In the genomic region with DNA sequence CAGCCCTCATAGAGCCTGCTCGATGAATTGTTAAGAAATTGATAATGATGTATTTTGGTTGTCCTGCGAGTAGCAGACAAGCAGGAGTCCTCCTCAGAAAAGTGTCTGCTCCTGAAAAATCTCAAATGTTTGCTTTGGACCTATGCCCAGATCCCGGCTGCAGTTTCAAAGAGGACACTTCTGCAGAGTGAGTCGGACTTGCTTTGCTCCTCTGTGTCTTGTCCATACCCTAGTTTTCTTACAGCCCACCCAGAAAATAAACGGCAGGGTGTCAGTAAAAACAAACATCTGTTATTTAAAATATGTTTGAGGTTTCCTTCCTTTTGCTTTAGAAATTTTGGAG, we compare ENCODE assay signal across 9 cellular contexts. TPM values are rescaled to one million over a fixed set of nuclear protein-coding genes. Genes with fewer than 3 reads are reported as not detected.
DNase-seq lines count a peak whose midpoint lies in the region; TF ChIP-seq lines count a peak whose summit lies in the region.
"Had no signal": no experiment of that assay in that cellular context is flagged by ENCODE, and none has a peak within 500 bp of the region (broad histone marks: within the 10 kb centered on the region; RNA-seq: fewer than 3 reads in every experiment).

No MANE protein-coding gene starts in this region.

- peaks cover 4% of the 10 kb centered on the region for H3K36me3 ChIP-seq in CD8-positive, alpha-beta memory T cell (ENCODE audit: insufficient read depth, low read length)
- H3K36me3 ChIP-seq: neutrophil had no signal

- peaks cover 63 to 80% (median 71%) of the 10 kb centered on the region in 3 donors for H3K4me1 Mint-ChIP-seq in CD8-positive, alpha-beta memory T cell
- H3K4me1 Mint-ChIP-seq in IgD-negative memory B cell: peaks cover 11 to 39% (median 32%) of the 10 kb centered on the region in 3 donors
- peaks cover 62% of the 10 kb centered on the region for H3K4me1 Mint-ChIP-seq in nephron progenitor cell

- peaks cover 50% of the 10 kb centered on the region for H3K4me1 ChIP-seq in CD8-positive, alpha-beta memory T cell (ENCODE audit: insufficient read depth, low read length)

- H3K27me3 Mint-ChIP-seq in CD8-positive, alpha-beta memory T cell: no peaks in the 10 kb centered on the region
- H3K27me3 Mint-ChIP-seq in IgD-negative memory B cell (no peaks in the 10 kb centered on the region), nephron progenitor cell (ENCODE audit: low read depth, poor library complexity) (peaks cover 5% of the 10 kb centered on the region)

- CTCF ChIA-PET in CD8-positive, alpha-beta memory T cell (lab: Charles Lee): interaction anchor here (4.0 to 19.1 kb wide), 2 partner anchors 12 to 23 kb away, joined by 14 to 339 read pairs; no protein-coding TSS in a partner anchor

- no peaks in the 10 kb centered on the region for H3K9me3 ChIP-seq in CD8-positive, alpha-beta memory T cell (ENCODE audit: low read length)
- H3K9me3 ChIP-seq: neutrophil had no signal

- peaks cover 0 to 45% (median 0%) of the 10 kb centered on the region in 3 donors for H3K36me3 Mint-ChIP-seq in CD8-positive, alpha-beta memory T cell
- H3K36me3 Mint-ChIP-seq in IgD-negative memory B cell (no peaks in the 10 kb centered on the region), nephron progenitor cell (ENCODE audit: low read depth) (peaks cover 6% of the 10 kb centered on the region)

- no peak for DNase-seq in CD8-positive, alpha-beta memory T cell
- DNase-seq in brain pericyte (ENCODE audit: low read depth, low spot score) (peak; percentile 56), myocyte (ENCODE audit: low read depth) (peak; percentile 67), NCI-H82 treated with DMSO at 0.1 percent for 48 hours (lab: John Stamatoyannopoulos, UW; ENCODE audit: unreplicated experiment) (no peak), nephron progenitor cell (no peak), posterior cingulate gyrus (no peak)
- DNase-seq in activated CD4-positive, CD25-positive, alpha-beta regulatory T cell (lab: John Stamatoyannopoulos, UW): no peak

- peak overlapping the region in 7 of 8 donors; percentile 40 to 99 (median 98) for H3K27ac Mint-ChIP-seq in CD8-positive, alpha-beta memory T cell
- H3K27ac Mint-ChIP-seq in IgD-negative memory B cell: no peak overlapping the region
- H3K27ac Mint-ChIP-seq in nephron progenitor cell: no peak overlapping the region

- H3K27me3 ChIP-seq in CD8-positive, alpha-beta memory T cell (ENCODE audit: insufficient read depth, low read length, poor library complexity, severe bottlenecking): no peaks in the 10 kb centered on the region

- H3K4me3 Mint-ChIP-seq in CD8-positive, alpha-beta memory T cell: peak overlapping the region; percentile 54 to 100 (median 97)
- H3K4me3 Mint-ChIP-seq in IgD-negative memory B cell (peak overlapping the region in 3 of 4 donors; percentile 10 to 88 (median 14)), nephron progenitor cell (no peak overlapping the region)

- H3K27ac ChIP-seq in CD8-positive, alpha-beta memory T cell (ENCODE audit: low read depth, low read length): no peak overlapping the region
- H3K27ac ChIP-seq: neutrophil had no signal

- no peak overlapping the region for H3K4me3 ChIP-seq in CD8-positive, alpha-beta memory T cell (ENCODE audit: low read length)

- H3K9me3 Mint-ChIP-seq in CD8-positive, alpha-beta memory T cell: no peaks in the 10 kb centered on the region
- H3K9me3 Mint-ChIP-seq in IgD-negative memory B cell (no peaks in the 10 kb centered on the region), nephron progenitor cell (no peaks in the 10 kb centered on the region)

- intact Hi-C loops in posterior cingulate gyrus (cut with DNase I): no loop called here

- POLR2A ChIA-PET in CD8-positive, alpha-beta memory T cell (lab: Charles Lee): no interaction called here

- no peak for TF ChIP-seq CTCF in nephron progenitor cell (IDR thresholded peaks at IDR 0.05)

RNA-seq across cellular contexts. Expression of gene S100A10, which starts 2.8 kb away (rescaled TPM):
- total RNA-seq in CD8-positive, alpha-beta memory T cell: 100 to 1,000 TPM; 263 to 279 TPM
- polyA plus RNA-seq in CD8-positive, alpha-beta memory T cell: 1,167 TPM
- 459 TPM for polyA plus RNA-seq in IgD-negative memory B cell
- total RNA-seq in myocyte: 31.6 and 36.0 TPM in 2 replicates
- 328 TPM for polyA plus RNA-seq in myocyte (2012)

RNA-seq across cellular contexts. Expression of gene S100A11, which starts 46.0 kb away (rescaled TPM):
- 100 to 1,000 TPM; 257 to 262 TPM for total RNA-seq in CD8-positive, alpha-beta memory T cell
- polyA plus RNA-seq in CD8-positive, alpha-beta memory T cell: 554 TPM
- polyA plus RNA-seq in IgD-negative memory B cell: 140 TPM
- 227 and 251 TPM in 2 replicates for total RNA-seq in myocyte
- polyA plus RNA-seq in myocyte (2012): 1,391 TPM

Comparison
In these comparisons a context has a peak if more than half of its experiments do, and no peak if none do; other contexts are left out.
1. DNase-seq: peak in brain pericyte (single experiment) and myocyte (single experiment); none in CD8-positive, alpha-beta memory T cell (0 of 5), NCI-H82 treated with DMSO at 0.1 percent for 48 hours (single experiment), activated CD4-positive, CD25-positive, alpha-beta regulatory T cell (0 of 4), nephron progenitor cell (single experiment) and posterior cingulate gyrus (0 of 10).
2. H3K27ac Mint-ChIP-seq: peak in CD8-positive, alpha-beta memory T cell (7 of 8); none in IgD-negative memory B cell (0 of 3) and nephron progenitor cell (single experiment).